In genomic region chr7:43520201-43520600, GRCh38 we compare ENCODE assay signal across 17 cellular contexts.
DNase-seq lines count a peak whose midpoint lies in the region; ATAC-seq, FAIRE-seq and TF ChIP-seq lines count a peak whose summit lies in the region.
"Had no signal": no experiment of that assay in that cellular context is flagged by ENCODE, and none has a peak within 500 bp of the region (broad histone marks: within the 10 kb centered on the region; RNA-seq: fewer than 3 reads in every experiment).

No MANE protein-coding gene starts in this region.

- no peak overlapping the region for H3K4me3 Mint-ChIP-seq in MCF 10A (ENCODE audit: unreplicated experiment)
- no peak overlapping the region for H3K4me3 Mint-ChIP-seq in activated T-cell treated with anti-CD3 and anti-CD28 coated beads, Interleukin-2, amount 50 U/mL, for 4 hours
- H3K4me3 Mint-ChIP-seq: B cell; CD4-positive, alpha-beta T cell; H9 had no signal

- no peaks in the 10 kb centered on the region for H3K27me3 Mint-ChIP-seq in MCF 10A (ENCODE audit: insufficient read depth, unreplicated experiment)
- peaks cover 4% of the 10 kb centered on the region for H3K27me3 Mint-ChIP-seq in activated T-cell treated with anti-CD3 and anti-CD28 coated beads, Interleukin-2, amount 50 U/mL, for 4 hours (ENCODE audit: low read depth)

- no TSS peak for BruUV-seq in MCF 10A (replicated peaks; lab: Mats Ljungman, UMichigan)

- DNase-seq in G401 (ENCODE audit: low spot score) (peak; percentile 95), NCI-H82 (lab: John Stamatoyannopoulos, UW) (peak; percentile 82), cerebellar nuclear complex (lab: John Stamatoyannopoulos, UW) (peak; percentile 44 to 65), urothelium cell line (ENCODE audit: low spot score) (no peak), MCF 10A (ENCODE audit: unreplicated experiment) (no peak), germinal center (ENCODE audit: low spot score) (no peak)
- no peak for DNase-seq in activated T-cell treated with anti-CD3 and anti-CD28 coated beads, Interleukin-2, amount 50 U/mL, for 4 hours
- DNase-seq: Calu3; CD4-positive, alpha-beta T cell; DMS153; DMS79 treated with DMSO at 0.1 percent for 48 hours; GF-D8; GOT3; H9; IMR-90 had no signal

- in situ Hi-C loops in G401 (cut with HindIII; ENCODE audit: low sequenced_read_pairs): no loop called here

- H3K4me1 Mint-ChIP-seq in MCF 10A (ENCODE audit: insufficient read depth, unreplicated experiment): peaks cover 20% of the 10 kb centered on the region
- no peaks in the 10 kb centered on the region for H3K4me1 Mint-ChIP-seq in activated T-cell treated with anti-CD3 and anti-CD28 coated beads, Interleukin-2, amount 50 U/mL, for 4 hours (ENCODE audit: low read depth)
- H3K4me1 Mint-ChIP-seq: B cell had no signal

- peaks cover 5% of the 10 kb centered on the region for H3K36me3 Mint-ChIP-seq in MCF 10A (ENCODE audit: insufficient read depth, unreplicated experiment)
- no peaks in the 10 kb centered on the region for H3K36me3 Mint-ChIP-seq in activated T-cell treated with anti-CD3 and anti-CD28 coated beads, Interleukin-2, amount 50 U/mL, for 4 hours (ENCODE audit: insufficient read depth)

- POLR2A ChIA-PET in MCF 10A (lab: Yijun Ruan, JAX): no interaction called here

- CTCF ChIA-PET in MCF 10A (lab: Yijun Ruan, JAX): interaction anchor here (0.9 to 1.4 kb wide), 3 partner anchors 49 to 65 kb away, joined by 3 to 9 read pairs (median 3); no protein-coding TSS in a partner anchor

- no peak for TF ChIP-seq CTCF in MCF 10A (IDR thresholded peaks at IDR 0.05; ENCODE audit: unreplicated experiment)

- no peak for ATAC-seq in activated T-cell treated with anti-CD3 and anti-CD28 coated beads, Interleukin-2, amount 50 U/mL, for 4 hours

- no peak overlapping the region for H3K27ac Mint-ChIP-seq in MCF 10A (ENCODE audit: low read depth, unreplicated experiment)
- H3K27ac Mint-ChIP-seq: B cell; CD4-positive, alpha-beta T cell; H9 had no signal

- intact Hi-C loops in MCF 10A (cut with micrococcal nuclease): no loop called here

- FAIRE-seq in urothelium cell line (lab: Jason Lieb, UNC): peak; percentile 27
- FAIRE-seq: A204.1 had no signal

- peaks cover 7% of the 10 kb centered on the region for H3K9me3 Mint-ChIP-seq in MCF 10A (ENCODE audit: unreplicated experiment)
- H3K9me3 Mint-ChIP-seq in activated T-cell treated with anti-CD3 and anti-CD28 coated beads, Interleukin-2, amount 50 U/mL, for 4 hours: no peaks in the 10 kb centered on the region
- H3K9me3 Mint-ChIP-seq: CD4-positive, alpha-beta T cell; H9 had no signal

Comparison
In these comparisons a context has a peak if more than half of its experiments do, and no peak if none do; other contexts are left out.
1. DNase-seq: peak in G401 (single experiment), NCI-H82 (single experiment) and cerebellar nuclear complex (2 of 2); none in urothelium cell line (single experiment), MCF 10A (single experiment), germinal center (single experiment) and activated T-cell treated with anti-CD3 and anti-CD28 coated beads, Interleukin-2, amount 50 U/mL, for 4 hours (single experiment).